Comparison of ENCODE assay signal across 11 cellular contexts in genomic region chr9:37998881-37999311, GRCh38.
DNase-seq lines count a peak whose midpoint lies in the region; ATAC-seq, FAIRE-seq and TF ChIP-seq lines count a peak whose summit lies in the region.
"Had no signal": no experiment of that assay in that cellular context is flagged by ENCODE, and none has a peak within 500 bp of the region (broad histone marks: within the 10 kb centered on the region; RNA-seq: fewer than 3 reads in every experiment).

No MANE protein-coding gene starts in this region.

- no peaks in the 10 kb centered on the region for H3K9me3 ChIP-seq in H1 (ENCODE audit: insufficient read depth in 2 of 2, low read depth in 1 of 2, low read length in 1 of 2)
- no peaks in the 10 kb centered on the region for H3K9me3 ChIP-seq in neural cell (ENCODE audit: low read length)

- no peak overlapping the region for H4K5ac ChIP-seq in H1 (ENCODE audit: insufficient read length, low read depth, low read length)

- no peaks in the 10 kb centered on the region for H3F3A ChIP-seq in neural cell (ENCODE audit: insufficient read depth, low read length, poor library complexity, severe bottlenecking)

- H4K20me1 ChIP-seq in H1 (replicated peaks in 1 of 2; ENCODE audit: control insufficient read depth in 1 of 2, insufficient read depth in 2 of 2, low read length in 2 of 2), result no peaks in the 10 kb centered on the region
- no peaks in the 10 kb centered on the region for H4K20me1 ChIP-seq in neural cell (ENCODE audit: insufficient read depth)

- TF ChIP-seq EP300 in H1 (IDR thresholded peaks at IDR 0.05; ENCODE audit: borderline replicate concordance in 1 of 2, low read depth in 2 of 2, low read length in 2 of 2), result no peak
- TF ChIP-seq EP300 in neural cell (conservative IDR thresholded peaks at IDR 0.05; ENCODE audit: poor library complexity, severe bottlenecking), result no peak

- H3K79me1 ChIP-seq in H1 (ENCODE audit: low read depth, low read length), result peaks cover 11% of the 10 kb centered on the region; the same call in 1 of the 2 replicates

- 0 out of 2 replicates have a peak overlapping the region, but pooled peaks have one; percentile 35 for H2BK5ac ChIP-seq in H1 (ENCODE audit: low read depth, low read length)

- no peak for FAIRE-seq in H1 (lab: Jason Lieb, UNC)
- FAIRE-seq: urothelium cell line had no signal

- H3K27me3 ChIP-seq in H1 (replicated peaks in 1 of 4; ENCODE audit: control insufficient read depth in 3 of 4, extremely low read depth in 1 of 4, insufficient read depth in 3 of 4, low read length in 3 of 4) (no peaks in the 10 kb centered on the region), neural cell (ENCODE audit: insufficient read depth, low read depth, low read length) (no peaks in the 10 kb centered on the region)

- H3K27ac ChIP-seq in H1 (ENCODE audit: low read depth, low read length) (no peak overlapping the region), neural cell (ENCODE audit: low read length) (peak overlapping the region; percentile 43)

- no peak overlapping the region for H3K14ac ChIP-seq in H1 (ENCODE audit: insufficient read length)

- H2BK12ac ChIP-seq in H1 (ENCODE audit: low read depth, low read length), result no peak overlapping the region

- 71% methylated on average over 3 of the region's 3 CpGs; no CpG with 5 or more reads in 1 of the 2 experiments for WGBS in H1 (ENCODE audit: extremely low coverage in 1 of 2, insufficient coverage in 1 of 2, insufficient read length in 1 of 2, insufficient replicate concordance in 2 of 2, low coverage in 1 of 2, low lambda C conversion rate in 2 of 2, missing lambda C conversion rate in 1 of 2), 2 experiments

- TF ChIP-seq POLR2A in H1 (IDR thresholded peaks at IDR 0.05; ENCODE audit: control extremely low read depth in 1 of 2, low read depth in 2 of 2, low read length in 2 of 2), result no peak

- H4K91ac ChIP-seq in H1 (replicated peaks; ENCODE audit: insufficient read length, low read length), result no peak overlapping the region

- no peaks in the 10 kb centered on the region; a peak in 1 of 4 replicates for H3K79me2 ChIP-seq in H1 (ENCODE audit: control insufficient read depth in 1 of 2, insufficient read depth in 2 of 2, low read length in 2 of 2)
- peaks cover 26% of the 10 kb centered on the region for H3K79me2 ChIP-seq in neural cell (replicated peaks; ENCODE audit: insufficient read depth, low read length)

- H3K4ac ChIP-seq in H1 (replicated peaks; ENCODE audit: insufficient read length, low read depth, low read length), result no peak overlapping the region

- TF ChIP-seq CTCF in H1 (IDR thresholded peaks at IDR 0.05; ENCODE audit: control extremely low read depth in 1 of 3, insufficient read depth in 1 of 3, low read depth in 1 of 3, low read length in 3 of 3) (no peak), neural cell (IDR thresholded peaks at IDR 0.05; ENCODE audit: poor library complexity, severe bottlenecking) (no peak)

- no peak overlapping the region for H2BK15ac ChIP-seq in H1 (ENCODE audit: low read length)

- H3K23me2 ChIP-seq in H1 (ENCODE audit: low read depth, low read length), result no peaks in the 10 kb centered on the region

- H4K8ac ChIP-seq in H1 (ENCODE audit: extremely low read depth, insufficient read depth, low read length), result no peak overlapping the region

- DNase-seq in ELF-1 (ENCODE audit: low read depth, low spot score) (peak; percentile 32), NCI-H69 (lab: John Stamatoyannopoulos, UW) (peak; percentile 62), H1 (ENCODE audit: low read depth in 1 of 2, low spot score in 2 of 2) (no peak), LoVo (ENCODE audit: low spot score) (no peak)
- DNase-seq in activated naive CD4-positive, alpha-beta T cell (lab: John Stamatoyannopoulos, UW), result no peak
- DNase-seq: DND-41; stimulated activated CD4-positive, alpha-beta T cell treated with anti-CD3 and anti-CD28 coated beads, Interleukin-4, amount 100 ng/mL, for 1 hour had no signal

- no peak for ATAC-seq in HG03025 (IDR thresholded peaks at IDR 0.05; ENCODE audit: low FRiP score, unreplicated experiment)
- no peak for ATAC-seq in GM18498 (IDR thresholded peaks at IDR 0.05; ENCODE audit: unreplicated experiment)

- no peak overlapping the region for H2BK20ac ChIP-seq in H1 (ENCODE audit: low read length)

- H3K23ac ChIP-seq in H1 (ENCODE audit: insufficient read length), result no peak overlapping the region

- TF ChIP-seq RAD21 in H1 (IDR thresholded peaks at IDR 0.05 in 1 of 2, conservative IDR thresholded peaks at IDR 0.05 in 1 of 2; ENCODE audit: low read depth in 2 of 2, low read length in 2 of 2) (no peak), neural cell (conservative IDR thresholded peaks at IDR 0.05) (no peak)

- H3K9ac ChIP-seq in H1 (replicated peaks in 1 of 4; ENCODE audit: extremely low read depth in 1 of 4, low read depth in 3 of 4, low read length in 3 of 4), result no peak overlapping the region
- peak overlapping the region; percentile 25 for H3K9ac ChIP-seq in neural cell (ENCODE audit: low read length)

- no peak overlapping the region for H2AFZ ChIP-seq in H1 (ENCODE audit: low read length)
- no peak overlapping the region for H2AFZ ChIP-seq in neural cell (ENCODE audit: low read depth, low read length)

- no peak overlapping the region for H2BK120ac ChIP-seq in H1 (replicated peaks; ENCODE audit: low read depth, low read length)

- H3K4me3 ChIP-seq in H1 (ENCODE audit: extremely low read depth in 1 of 4, insufficient read depth in 2 of 4, low read depth in 3 of 4, low read length in 4 of 4), result no peak overlapping the region
- H3K4me3 ChIP-seq in neural cell (ENCODE audit: low read length), result no peak overlapping the region

- no peak overlapping the region for H3K56ac ChIP-seq in H1 (replicated peaks; ENCODE audit: insufficient read length, low read depth, low read length)

- peaks cover 0 to 16% (median 5%) of the 10 kb centered on the region in 4 experiments; a peak in 6 of 7 replicates for H3K4me1 ChIP-seq in H1 (replicated peaks in 1 of 4; ENCODE audit: control insufficient read depth in 3 of 4, insufficient read depth in 4 of 4, low read length in 3 of 4)

- CTCF ChIA-PET in H1 (lab: Charles Lee; ENCODE audit: partially characterized antibody), result interaction anchor here (0.8 to 2.5 kb wide), 12 partner anchors 10 to 359 kb away, joined by 3 to 20 read pairs (median 4); no protein-coding TSS in a partner anchor

- H2AK5ac ChIP-seq in H1 (ENCODE audit: low read depth, low read length), result no peak overlapping the region

- H3K9me2 ChIP-seq in neural cell (ENCODE audit: insufficient read depth, low read length), result no peaks in the 10 kb centered on the region

- H3K18ac ChIP-seq in H1 (ENCODE audit: extremely low read depth, low read length), result no peak overlapping the region

- H3K4me2 ChIP-seq in H1 (ENCODE audit: insufficient read depth in 1 of 2, low read depth in 2 of 2, low read length in 2 of 2) (no peak overlapping the region; a peak in 1 of 4 replicates), neural cell (ENCODE audit: low read length) (no peak overlapping the region)

- POLR2A ChIA-PET in H1 (lab: Charles Lee; ENCODE audit: partially characterized antibody), result interaction anchor here (4.7 kb wide), 1 partner anchor 19 kb away, joined by 24 read pairs; no protein-coding TSS in a partner anchor

- H3K36me3 ChIP-seq in H1 (ENCODE audit: control insufficient read depth in 2 of 4, insufficient read depth in 4 of 4, low read length in 3 of 4) (no peaks in the 10 kb centered on the region), neural cell (ENCODE audit: insufficient read depth, low read length) (no peaks in the 10 kb centered on the region)

TF ChIP-seq in H1, 55 proteins besides CTCF, POLR2A, EP300 and RAD21:
- TF ChIP-seq CHD1 (IDR thresholded peaks at IDR 0.05; ENCODE audit: low read depth, low read length) (no peak), BACH1 (IDR thresholded peaks at IDR 0.05; ENCODE audit: low read length) (no peak), SRF (IDR thresholded peaks at IDR 0.05; ENCODE audit: low read depth, low read length) (no peak), MAFK (IDR thresholded peaks at IDR 0.05; ENCODE audit: low read depth, low read length) (no peak), EGR1 (IDR thresholded peaks at IDR 0.05; ENCODE audit: borderline replicate concordance, low read depth, low read length) (no peak)

TF ChIP-seq in neural cell, 6 proteins besides CTCF, POLR2A, EP300 and RAD21:
- TF ChIP-seq SMC3 (conservative IDR thresholded peaks at IDR 0.05; ENCODE audit: poor library complexity) (no peak), MXI1 (conservative IDR thresholded peaks at IDR 0.05; ENCODE audit: poor library complexity, severe bottlenecking) (no peak), TAF1 (IDR thresholded peaks at IDR 0.05; ENCODE audit: low read depth) (no peak), REST (IDR thresholded peaks at IDR 0.05; ENCODE audit: borderline replicate concordance) (no peak), POLR2AphosphoS5 (IDR thresholded peaks at IDR 0.05) (no peak), EZH2 (IDR thresholded peaks at IDR 0.05; ENCODE audit: borderline replicate concordance, insufficient read depth, low read length, poor library complexity, severe bottlenecking) (no peak)
TF ChIP-seq in neural cell: peak in this region for 0.

Comparison
In these comparisons a context has a peak if more than half of its experiments do, and no peak if none do; other contexts are left out.
1. DNase-seq: peak in ELF-1 (single experiment) and NCI-H69 (single experiment); none in H1 (0 of 2), LoVo (single experiment) and activated naive CD4-positive, alpha-beta T cell (0 of 4).